In the genomic region with DNA sequence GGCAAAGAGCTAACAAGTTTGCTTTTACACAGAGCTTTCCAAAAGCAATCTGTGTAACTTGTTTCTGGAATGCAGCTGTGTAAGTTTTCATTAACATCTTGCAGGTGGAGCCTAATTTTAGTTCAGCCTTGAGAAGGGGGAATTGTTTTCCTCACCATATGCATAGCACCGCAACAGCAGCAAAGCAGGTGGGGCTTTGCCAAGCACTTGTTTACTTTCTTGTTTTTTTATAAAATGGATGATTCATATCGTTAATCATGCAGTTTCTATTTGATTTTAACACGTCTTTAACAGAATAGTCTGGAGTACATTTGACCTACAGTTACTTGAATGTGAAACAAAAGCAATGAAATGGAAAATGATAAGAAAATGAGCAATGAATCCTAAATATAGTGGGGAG, we compare ENCODE assay signal across 11 cellular contexts.
DNase-seq lines count a peak whose midpoint lies in the region; ATAC-seq and TF ChIP-seq lines count a peak whose summit lies in the region.
"Had no signal": no experiment of that assay in that cellular context is flagged by ENCODE, and none has a peak within 500 bp of the region (broad histone marks: within the 10 kb centered on the region; RNA-seq: fewer than 3 reads in every experiment).

No MANE protein-coding gene starts in this region.

- H2BK120ac ChIP-seq in mesenchymal stem cell (ENCODE audit: low read depth, low read length) = no peak overlapping the region

- no peak overlapping the region for H3K14ac ChIP-seq in mesenchymal stem cell (ENCODE audit: low read length in 2 of 2)

- peaks cover 2% of the 10 kb centered on the region for H3K9me3 ChIP-seq in mesenchymal stem cell (ENCODE audit: control insufficient read depth, low read length)

- TF ChIP-seq RAD21 in Ishikawa (IDR thresholded peaks at IDR 0.05; ENCODE audit: low read depth) = no peak

- TF ChIP-seq CTCF in brain (conservative IDR thresholded peaks at IDR 0.05) (no peak), glutamatergic neuron (IDR thresholded peaks at IDR 0.05; ENCODE audit: partially characterized antibody, unreplicated experiment) (no peak)

- peaks cover 10% of the 10 kb centered on the region for H3K36me3 Mint-ChIP-seq in brain
- H3K36me3 Mint-ChIP-seq in activated T-helper 17 cell treated with anti-CD3 and anti-CD28 coated beads, Interleukin-2, amount 50 U/mL, for 72 hours (ENCODE audit: low read depth) = no peaks in the 10 kb centered on the region
- peaks cover 6% of the 10 kb centered on the region for H3K36me3 Mint-ChIP-seq in glutamatergic neuron (ENCODE audit: unreplicated experiment)
- H3K36me3 Mint-ChIP-seq: CD4-positive, alpha-beta memory T cell had no signal

- peak; percentile 51 for DNase-seq in EH (ENCODE audit: low read depth)
- peak; percentile 43 for DNase-seq in mesenchymal stem cell
- DNase-seq in occipital lobe (lab: John Stamatoyannopoulos, UW) = no peak
- no peak for DNase-seq in SIG-M5 (lab: John Stamatoyannopoulos, UW)
- DNase-seq in glutamatergic neuron = no peak
- DNase-seq: activated T-cell treated with anti-CD3 and anti-CD28 coated beads, Interleukin-2, amount 50 U/mL, for 24 hours; CD4-positive, alpha-beta memory T cell had no signal

- H3K27me3 Mint-ChIP-seq in brain (no peaks in the 10 kb centered on the region), glutamatergic neuron (ENCODE audit: unreplicated experiment) (no peaks in the 10 kb centered on the region)
- no peaks in the 10 kb centered on the region for H3K27me3 Mint-ChIP-seq in activated T-helper 17 cell treated with anti-CD3 and anti-CD28 coated beads, Interleukin-2, amount 50 U/mL, for 72 hours
- H3K27me3 Mint-ChIP-seq: activated T-cell treated with anti-CD3 and anti-CD28 coated beads, Interleukin-2, amount 50 U/mL, for 24 hours; CD4-positive, alpha-beta memory T cell had no signal

- no peak overlapping the region for H2AFZ ChIP-seq in mesenchymal stem cell (ENCODE audit: low read depth, low read length)

- no peak overlapping the region for H2BK15ac ChIP-seq in mesenchymal stem cell (ENCODE audit: low read depth, poor library complexity, severe bottlenecking)

- no peak overlapping the region for H3K23ac ChIP-seq in mesenchymal stem cell (ENCODE audit: low read length in 2 of 2)

- H4K91ac ChIP-seq in mesenchymal stem cell (ENCODE audit: low read length) = no peak overlapping the region

- H3K27me3 ChIP-seq in mesenchymal stem cell (ENCODE audit: control insufficient read depth in 1 of 2, insufficient read depth in 1 of 2, low read length in 2 of 2) = no peaks in the 10 kb centered on the region

- H3K4ac ChIP-seq in mesenchymal stem cell (ENCODE audit: low read depth in 1 of 2, low read length in 2 of 2) = no peak overlapping the region

- no CpG with 5 or more reads among the region's 3 CpGs for WGBS in mesenchymal stem cell

- H3K9ac ChIP-seq in mesenchymal stem cell (ENCODE audit: low read length) = peak overlapping the region; percentile 1

- TF ChIP-seq EP300 in Ishikawa (IDR thresholded peaks at IDR 0.05; ENCODE audit: borderline replicate concordance) = peak; percentile 23; the same call in 1 of the 2 replicates

- H2AK5ac ChIP-seq in mesenchymal stem cell (ENCODE audit: low read length, severe bottlenecking) = no peak overlapping the region

- H3K18ac ChIP-seq in mesenchymal stem cell (ENCODE audit: low read depth in 1 of 2, low read length in 2 of 2) = no peak overlapping the region

- no peaks in the 10 kb centered on the region for H3K4me1 ChIP-seq in mesenchymal stem cell (ENCODE audit: control insufficient read depth, insufficient read depth, low read depth, low read length)

- H3K4me2 ChIP-seq in mesenchymal stem cell (ENCODE audit: low read length, poor library complexity, severe bottlenecking) = peak overlapping the region; percentile 31

- no peaks in the 10 kb centered on the region for H3K79me1 ChIP-seq in mesenchymal stem cell (replicated peaks; ENCODE audit: low read length, poor library complexity, severe bottlenecking)

- peak overlapping the region in 1 of 2 experiments; percentile 36 for H3K4me3 ChIP-seq in mesenchymal stem cell (ENCODE audit: insufficient read depth in 1 of 2, low read depth in 1 of 2, low read length in 2 of 2)

- H2BK5ac ChIP-seq in mesenchymal stem cell (ENCODE audit: low read depth, low read length, poor library complexity, severe bottlenecking) = no peak overlapping the region

- H3K9me3 Mint-ChIP-seq in brain (peaks cover 12 to 32% (median 18%) of the 10 kb centered on the region in 5 experiments), glutamatergic neuron (ENCODE audit: unreplicated experiment) (no peaks in the 10 kb centered on the region)
- peaks cover 7% of the 10 kb centered on the region for H3K9me3 Mint-ChIP-seq in activated T-helper 17 cell treated with anti-CD3 and anti-CD28 coated beads, Interleukin-2, amount 50 U/mL, for 72 hours
- H3K9me3 Mint-ChIP-seq: T-helper 2 cell treated with Interferon-gamma antibody and Interleukin-4, amounts not matched to agents 5 μg/mL and 100 μg/mL, for 36 hours had no signal

- peak overlapping the region in 2 of 5 experiments; percentile 73 to 86 for H3K27ac Mint-ChIP-seq in brain
- H3K27ac Mint-ChIP-seq in activated T-helper 17 cell treated with anti-CD3 and anti-CD28 coated beads, Interleukin-2, amount 50 U/mL, for 72 hours = no peak overlapping the region
- no peak overlapping the region for H3K27ac Mint-ChIP-seq in glutamatergic neuron (ENCODE audit: unreplicated experiment)
- H3K27ac Mint-ChIP-seq: activated T-cell treated with anti-CD3 and anti-CD28 coated beads, Interleukin-2, amount 50 U/mL, for 24 hours; CD4-positive, alpha-beta memory T cell; T-helper 2 cell treated with Interferon-gamma antibody and Interleukin-4, amounts not matched to agents 5 μg/mL and 100 μg/mL, for 36 hours had no signal

- H3K4me3 Mint-ChIP-seq in brain = peak overlapping the region in 4 of 5 experiments; percentile 4 to 61 (median 24)
- no peak overlapping the region for H3K4me3 Mint-ChIP-seq in activated T-helper 17 cell treated with anti-CD3 and anti-CD28 coated beads, Interleukin-2, amount 50 U/mL, for 72 hours
- no peak overlapping the region for H3K4me3 Mint-ChIP-seq in glutamatergic neuron (ENCODE audit: unreplicated experiment)
- H3K4me3 Mint-ChIP-seq: activated T-cell treated with anti-CD3 and anti-CD28 coated beads, Interleukin-2, amount 50 U/mL, for 24 hours; CD4-positive, alpha-beta memory T cell; T-helper 2 cell treated with Interferon-gamma antibody and Interleukin-4, amounts not matched to agents 5 μg/mL and 100 μg/mL, for 36 hours had no signal

- H3K4me1 Mint-ChIP-seq in brain (peaks cover 40% of the 10 kb centered on the region), glutamatergic neuron (ENCODE audit: low read depth, unreplicated experiment) (peaks cover 14% of the 10 kb centered on the region)
- H3K4me1 Mint-ChIP-seq in activated T-helper 17 cell treated with anti-CD3 and anti-CD28 coated beads, Interleukin-2, amount 50 U/mL, for 72 hours = no peaks in the 10 kb centered on the region
- H3K4me1 Mint-ChIP-seq: CD4-positive, alpha-beta memory T cell had no signal

- no peak overlapping the region for H4K8ac ChIP-seq in mesenchymal stem cell (ENCODE audit: low read length)

- no peak overlapping the region for H3K27ac ChIP-seq in mesenchymal stem cell (ENCODE audit: low read length, poor library complexity, severe bottlenecking)

- H3K36me3 ChIP-seq in mesenchymal stem cell (ENCODE audit: control insufficient read depth in 1 of 2, insufficient read depth in 2 of 2, low read depth in 1 of 2, low read length in 2 of 2) = no peaks in the 10 kb centered on the region

- H2BK12ac ChIP-seq in mesenchymal stem cell (ENCODE audit: low read length in 2 of 2) = no peak overlapping the region

- no peak for ATAC-seq in activated T-helper 17 cell treated with anti-CD3 and anti-CD28 coated beads, Interleukin-2, amount 50 U/mL, for 72 hours (replicated peaks)

TF ChIP-seq in Ishikawa, 13 proteins besides CTCF, POLR2A, EP300 and RAD21:
- TF ChIP-seq FOXM1 (IDR thresholded peaks at IDR 0.05; ENCODE audit: borderline replicate concordance, low read depth) = peak; percentile 87
- TF ChIP-seq TCF12 (IDR thresholded peaks at IDR 0.05; ENCODE audit: low read depth) = peak; percentile 55
- peak; percentile 32; the same call in 1 of the 2 replicates for TF ChIP-seq TEAD4 (IDR thresholded peaks at IDR 0.05)
- TF ChIP-seq EGR1 (IDR thresholded peaks at IDR 0.05) = no peak
- peak; percentile 62 for TF ChIP-seq NFIC (IDR thresholded peaks at IDR 0.05)

Comparison
In these comparisons a context has a peak if more than half of its experiments do, and no peak if none do; other contexts are left out.
1. DNase-seq: peak in EH (single experiment) and mesenchymal stem cell (single experiment); none in occipital lobe (single experiment), SIG-M5 (single experiment) and glutamatergic neuron (single experiment).
2. H3K4me3 Mint-ChIP-seq: peak in brain (4 of 5); none in activated T-helper 17 cell treated with anti-CD3 and anti-CD28 coated beads, Interleukin-2, amount 50 U/mL, for 72 hours (single experiment) and glutamatergic neuron (single experiment).